In the genomic region with DNA sequence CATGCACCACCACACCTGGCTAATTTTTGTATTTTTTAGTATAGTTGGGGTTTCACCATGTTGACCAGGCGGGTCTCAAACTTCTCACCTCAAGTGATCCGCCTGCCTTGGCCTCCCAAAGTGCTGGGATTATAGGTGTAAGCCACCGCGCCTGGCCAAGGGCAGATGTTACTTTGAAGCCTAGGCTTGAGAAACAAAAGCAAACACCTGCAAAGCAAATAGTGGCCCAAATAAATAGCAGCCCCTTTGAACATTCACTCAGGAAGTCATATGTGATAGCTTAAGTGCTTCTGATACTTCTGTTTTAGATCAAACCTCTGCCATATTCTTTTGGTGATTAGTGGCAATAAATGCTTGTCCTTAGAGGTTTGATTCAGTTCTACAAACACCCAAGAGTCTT, we compare ENCODE assay signal across 5 cellular contexts.
"Had no signal": no experiment of that assay in that cellular context is flagged by ENCODE, and none has a peak within 500 bp of the region (broad histone marks: within the 10 kb centered on the region; RNA-seq: fewer than 3 reads in every experiment).

No MANE protein-coding gene starts in this region.

- DNase-seq: H9, HCEC 1CT, IMR-90 had no signal

- H3K4me3 Mint-ChIP-seq: GM23338, H9 had no signal

- H3K4me3 ChIP-seq: GM23338 had no signal

- H3K27ac Mint-ChIP-seq: GM23338 had no signal

- H3K27ac ChIP-seq: HL-60 had no signal
